In the genomic region with DNA sequence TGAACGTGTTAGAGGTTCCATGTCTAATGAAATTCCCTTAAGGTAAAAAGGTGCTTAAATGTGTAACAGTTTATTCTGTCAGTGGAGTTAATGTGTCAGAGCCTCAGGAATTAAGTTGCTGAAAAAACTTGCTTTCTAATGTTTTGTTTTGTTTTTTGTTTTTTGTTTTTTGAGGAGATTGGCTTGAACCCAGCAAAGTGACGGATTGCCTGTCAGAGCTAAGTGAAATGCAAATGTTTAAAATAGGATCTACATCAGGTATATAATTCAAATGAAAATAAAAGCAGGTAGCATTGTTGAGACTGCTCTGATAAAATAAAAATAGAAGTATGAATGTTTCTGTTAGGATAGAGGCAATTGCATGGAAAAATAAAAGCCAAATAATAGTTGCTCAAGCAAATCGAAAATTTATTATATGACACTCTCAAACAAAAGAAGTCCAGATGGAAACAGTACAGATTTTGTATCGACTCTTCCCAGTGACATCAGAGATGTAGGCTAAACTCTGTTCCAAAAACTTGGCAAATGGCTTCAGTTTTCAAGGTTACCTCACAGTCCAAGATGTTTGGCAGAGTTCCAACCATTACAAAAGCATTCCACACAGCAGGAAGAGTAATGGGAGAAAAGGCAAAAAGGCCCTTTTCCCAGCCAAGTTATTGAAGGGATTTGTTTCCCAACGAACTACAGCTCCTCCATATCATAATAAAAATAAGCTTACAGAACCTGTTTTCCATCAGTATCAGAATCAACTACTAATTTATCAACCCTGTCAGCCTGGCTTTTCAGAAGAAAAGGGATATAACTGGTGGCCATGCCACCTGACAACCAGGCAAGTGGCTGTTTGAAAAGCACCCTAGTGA, we compare ENCODE assay signal across 9 cellular contexts.
DNase-seq lines count a peak whose midpoint lies in the region; ATAC-seq and TF ChIP-seq lines count a peak whose summit lies in the region.
"Had no signal": no experiment of that assay in that cellular context is flagged by ENCODE, and none has a peak within 500 bp of the region (broad histone marks: within the 10 kb centered on the region; RNA-seq: fewer than 3 reads in every experiment).

No MANE protein-coding gene starts in this region.

- no peak for TF ChIP-seq CTCF in esophagus muscularis mucosa (IDR thresholded peaks at IDR 0.05)

- in situ Hi-C loops in KBM-7 (cut with MboI; ENCODE audit: low pct_unique_long_range_greater_than_20kb, low sequenced_read_pairs), result no loop called here

- H3K27ac ChIP-seq in esophagus muscularis mucosa (replicated peaks in 1 of 4), result peak overlapping the region in 3 of 4 donors; percentile 34 to 50 (median 49)

- H3K4me1 ChIP-seq in esophagus muscularis mucosa, result peaks cover 0 to 25% (median 16%) of the 10 kb centered on the region in 4 donors

- intact Hi-C loops in esophagus muscularis mucosa (cut with DNase I), result no loop called here

- 30% methylated on average over 5 of the region's 5 CpGs for WGBS in esophagus muscularis mucosa

- TF ChIP-seq EP300 in esophagus muscularis mucosa (IDR thresholded peaks at IDR 0.05), result no peak

- ATAC-seq in HG03039 (IDR thresholded peaks at IDR 0.05; ENCODE audit: unreplicated experiment) (no peak), HG03460 (IDR thresholded peaks at IDR 0.05; ENCODE audit: unreplicated experiment) (no peak), GM18867 (IDR thresholded peaks at IDR 0.05; ENCODE audit: unreplicated experiment) (no peak)

- no peaks in the 10 kb centered on the region for H3K9me3 ChIP-seq in esophagus muscularis mucosa

- no peaks in the 10 kb centered on the region for H3K27me3 ChIP-seq in esophagus muscularis mucosa

- H3K36me3 ChIP-seq in esophagus muscularis mucosa, result no peaks in the 10 kb centered on the region

- DNase-seq in HCEC 1CT (peak; percentile 52), NCI-H446 (lab: John Stamatoyannopoulos, UW) (peak; percentile 98 to 99), esophagus muscularis mucosa (ENCODE audit: extremely low spot score) (no peak), pulmonary artery endothelial cell (ENCODE audit: low read depth, low spot score) (peak; percentile 29), KBM-7 (no peak)
- DNase-seq: stimulated activated CD4-positive, alpha-beta T cell treated with anti-CD3 and anti-CD28 coated beads, Interleukin-12 subunit alpha, Interleukin-12 subunit beta, amount 100 ng/mL, for 4 hours had no signal

- H3K4me3 ChIP-seq in esophagus muscularis mucosa, result no peak overlapping the region

- no peak for TF ChIP-seq POLR2A in esophagus muscularis mucosa (IDR thresholded peaks at IDR 0.05; ENCODE audit: low read depth)

Comparison
In these comparisons a context has a peak if more than half of its experiments do, and no peak if none do; other contexts are left out.
1. DNase-seq: peak in HCEC 1CT (single experiment), NCI-H446 (2 of 2) and pulmonary artery endothelial cell (single experiment); none in esophagus muscularis mucosa (single experiment) and KBM-7 (single experiment).